17 cellular contexts compared by ENCODE assay signal in genomic region chr21:34061983-34062382, GRCh38. TPM values are rescaled to one million over a fixed set of nuclear protein-coding genes. Genes with fewer than 3 reads are reported as not detected.
A peak's percentile ranks its signal among the peaks of the same experiment; 100 is the strongest.
DNase-seq lines count a peak whose midpoint lies in the region; ATAC-seq, FAIRE-seq and TF ChIP-seq lines count a peak whose summit lies in the region.
"Had no signal": no experiment of that assay in that cellular context is flagged by ENCODE, and none has a peak within 500 bp of the region (broad histone marks: within the 10 kb centered on the region; RNA-seq: fewer than 3 reads in every experiment).

No MANE protein-coding gene starts in this region.

- H3K9me3 Mint-ChIP-seq in stimulated activated naive CD8-positive, alpha-beta T cell treated with anti-CD3 and anti-CD28 coated beads, Interleukin-15, amount 100 ng/mL, for 72 hours: peaks cover 4 to 6% of the 10 kb centered on the region in 2 donors
- H3K9me3 Mint-ChIP-seq in activated T-cell treated with anti-CD3 and anti-CD28 coated beads, Interleukin-2, amount 50 U/mL, for 24 hours: peaks cover 5% of the 10 kb centered on the region
- H3K9me3 Mint-ChIP-seq: brain had no signal

- no peak for TF ChIP-seq POLR2A in K562 (conservative IDR thresholded peaks at IDR 0.05)

- no peaks in the 10 kb centered on the region for H3K4me1 Mint-ChIP-seq in stimulated activated naive CD8-positive, alpha-beta T cell treated with anti-CD3 and anti-CD28 coated beads, Interleukin-15, amount 100 ng/mL, for 72 hours
- no peaks in the 10 kb centered on the region for H3K4me1 Mint-ChIP-seq in activated T-cell treated with anti-CD3 and anti-CD28 coated beads, Interleukin-2, amount 50 U/mL, for 24 hours (ENCODE audit: low read depth)
- H3K4me1 Mint-ChIP-seq: brain had no signal

- H3K4me1 ChIP-seq in K562 (replicated peaks in 1 of 2; ENCODE audit: control insufficient read depth in 2 of 2, insufficient read depth in 2 of 2, low read length in 2 of 2): no peaks in the 10 kb centered on the region; a peak in 1 of 5 replicates
- H3K4me1 ChIP-seq: SJCRH30, stomach had no signal

- in situ Hi-C loops in K562 (cut with MboI): loop anchor here (10.0 kb wide), 1 partner anchor 137 kb away; no protein-coding TSS in a partner anchor
- in situ Hi-C loops in GM13977 (cut with MboI; ENCODE audit: low pct_unique_long_range_greater_than_20kb, low sequenced_read_pairs, unreplicated experiment): no loop called here

- BruUV-seq in K562 (replicated peaks; lab: Mats Ljungman, UMichigan): no TSS peak

- no peak overlapping the region for H3K27ac Mint-ChIP-seq in stimulated activated naive CD8-positive, alpha-beta T cell treated with anti-CD3 and anti-CD28 coated beads, Interleukin-15, amount 100 ng/mL, for 72 hours
- no peak overlapping the region for H3K27ac Mint-ChIP-seq in activated T-cell treated with anti-CD3 and anti-CD28 coated beads, Interleukin-2, amount 50 U/mL, for 24 hours
- H3K27ac Mint-ChIP-seq: brain had no signal

- intact Hi-C loops in K562 (cut with micrococcal nuclease) (no loop called here), left cardiac atrium (cut with DNase I) (loop anchor here in 1 of 2 donors (10.0 kb wide), 1 partner anchor 133 kb away; no protein-coding TSS in a partner anchor)

- no peaks in the 10 kb centered on the region for H3K79me2 ChIP-seq in K562 (ENCODE audit: control insufficient read depth, insufficient read depth, low read length)

- no peak overlapping the region for H3K4me2 ChIP-seq in K562 (ENCODE audit: insufficient read depth, low read length)

- no peak overlapping the region for H3K27ac ChIP-seq in K562 (ENCODE audit: extremely low read depth, low read depth, low read length)
- H3K27ac ChIP-seq: SJCRH30, stomach had no signal

- no peak for TF ChIP-seq CTCF in K562 (IDR thresholded peaks at IDR 0.05 in 2 of 3, conservative IDR thresholded peaks at IDR 0.05 in 1 of 3; ENCODE audit: insufficient read depth in 2 of 3, low read depth in 1 of 3, low read length in 3 of 3)
- TF ChIP-seq CTCF in GM13977 (IDR thresholded peaks at IDR 0.05; ENCODE audit: extremely low read depth, insufficient read depth, missing control alignments): no peak

- H3K36me3 Mint-ChIP-seq in activated T-cell treated with anti-CD3 and anti-CD28 coated beads, Interleukin-2, amount 50 U/mL, for 24 hours (ENCODE audit: low read depth): no peaks in the 10 kb centered on the region
- H3K36me3 Mint-ChIP-seq: brain had no signal

- DNase-seq in stimulated activated naive CD8-positive, alpha-beta T cell treated with anti-CD3 and anti-CD28 coated beads, Interleukin-15, amount 100 ng/mL, for 72 hours: no peak
- DNase-seq in stimulated activated naive CD8-positive, alpha-beta T cell treated with anti-CD3 and anti-CD28 coated beads, Interleukin-15, Interleukin-2, amounts not matched to agents 100 U/mL and 50 U/mL, for 24 hours: no peak
- DNase-seq in NAMALWA (ENCODE audit: low spot score) (peak; percentile 81), K562 (ENCODE audit: extremely low read depth in 1 of 4, low spot score in 3 of 4) (peak; percentile 62 to 79 (median 77)), left cardiac atrium (no peak), NOMO-1 treated with DMSO at 0.1 percent for 48 hours (lab: John Stamatoyannopoulos, UW; ENCODE audit: unreplicated experiment) (no peak), GM13977 (ENCODE audit: low spot score) (no peak)
- DNase-seq in activated T-cell treated with anti-CD3 and anti-CD28 coated beads, Interleukin-2, amount 50 U/mL, for 24 hours: no peak
- DNase-seq: activated CD4-positive, alpha-beta T cell treated with anti-CD3 and anti-CD28 coated beads for 4 hours; activated effector memory CD4-positive, alpha-beta T cell treated with Interleukin-2 at 50 U/mL for 16 hours; C1 segment of cervical spinal cord; effector CD8-positive, alpha-beta T cell; NCI-H1436; stimulated activated CD4-positive, alpha-beta T cell treated with anti-CD3 and anti-CD28 coated beads, Interleukin-4, amount 100 ng/mL, for 24 hours; stomach had no signal

- peaks cover 5 to 31% of the 10 kb centered on the region in 2 experiments; a peak in 3 of 5 replicates for H3K27me3 ChIP-seq in K562 (ENCODE audit: control insufficient read depth in 2 of 2, insufficient read depth in 2 of 2, low read length in 2 of 2)
- H3K27me3 ChIP-seq: SJCRH30, stomach had no signal

- TF ChIP-seq EP300 in K562 (IDR thresholded peaks at IDR 0.05; ENCODE audit: low read length): no peak

- H3K4me3 ChIP-seq in K562: no peak overlapping the region
- H3K4me3 ChIP-seq: SJCRH30, stomach had no signal

- peak; percentile 98 for FAIRE-seq in K562 (lab: Jason Lieb, UNC)

- H3K4me3 Mint-ChIP-seq in stimulated activated naive CD8-positive, alpha-beta T cell treated with anti-CD3 and anti-CD28 coated beads, Interleukin-15, amount 100 ng/mL, for 72 hours: no peak overlapping the region
- H3K4me3 Mint-ChIP-seq in activated T-cell treated with anti-CD3 and anti-CD28 coated beads, Interleukin-2, amount 50 U/mL, for 24 hours: no peak overlapping the region
- H3K4me3 Mint-ChIP-seq: brain had no signal

- H3K9me1 ChIP-seq in K562 (ENCODE audit: control insufficient read depth, insufficient read depth, low read length): no peaks in the 10 kb centered on the region

- H3K9me3 ChIP-seq in K562 (replicated peaks; ENCODE audit: control insufficient read depth, insufficient read depth, low read depth, low read length): no peaks in the 10 kb centered on the region
- H3K9me3 ChIP-seq: stomach had no signal

- ATAC-seq in stimulated activated naive CD8-positive, alpha-beta T cell treated with anti-CD3 and anti-CD28 coated beads, Interleukin-15, amount 100 ng/mL, for 72 hours: peak; percentile 37
- no peak for ATAC-seq in stimulated activated naive CD8-positive, alpha-beta T cell treated with anti-CD3 and anti-CD28 coated beads, Interleukin-15, Interleukin-2, amounts not matched to agents 100 U/mL and 50 U/mL, for 24 hours
- ATAC-seq in K562: peak; percentile 99
- no peak for ATAC-seq in left cardiac atrium

- peak overlapping the region; percentile 62 for H2AFZ ChIP-seq in K562 (ENCODE audit: low read depth, low read length)

- POLR2A ChIA-PET in K562 (lab: Yijun Ruan, JAX): interaction anchor here (0.6 to 1.2 kb wide), 3 partner anchors 27 to 534 kb away, joined by 3 to 4 read pairs (median 4); no protein-coding TSS in a partner anchor

- H3K36me3 ChIP-seq in K562 (ENCODE audit: control insufficient read depth, insufficient read depth, low read length): no peaks in the 10 kb centered on the region
- H3K36me3 ChIP-seq: SJCRH30, stomach had no signal

- no peaks in the 10 kb centered on the region for H3K27me3 Mint-ChIP-seq in stimulated activated naive CD8-positive, alpha-beta T cell treated with anti-CD3 and anti-CD28 coated beads, Interleukin-15, amount 100 ng/mL, for 72 hours
- H3K27me3 Mint-ChIP-seq in activated T-cell treated with anti-CD3 and anti-CD28 coated beads, Interleukin-2, amount 50 U/mL, for 24 hours: no peaks in the 10 kb centered on the region

- no peak overlapping the region for H3K9ac ChIP-seq in K562 (ENCODE audit: insufficient read depth in 1 of 2, low read depth in 2 of 2, low read length in 2 of 2)

- 2% methylated on average over 3 of the region's 3 CpGs for WGBS in K562 (ENCODE audit: insufficient coverage, low coverage, missing lambda C conversion rate)

- H4K20me1 ChIP-seq in K562 (replicated peaks; ENCODE audit: control insufficient read depth, insufficient read depth, low read length): no peaks in the 10 kb centered on the region

- TF ChIP-seq RAD21 in K562 (CRISPR knock-in tag; conservative IDR thresholded peaks at IDR 0.05 in 1 of 2, IDR thresholded peaks at IDR 0.05 in 1 of 2): no peak

- CTCF ChIA-PET in K562 (lab: Yijun Ruan, JAX; ENCODE audit: low intra/inter-chr PET ratio): no interaction called here

TF ChIP-seq in K562, 482 proteins besides CTCF, POLR2A, EP300 and RAD21 (continues in another document):
- TF ChIP-seq ZNF431 (CRISPR knock-in tag; IDR thresholded peaks at IDR 0.05): no peak

RNA-seq across cellular contexts. Expression of gene MRPS6, which starts 11.4 kb away (rescaled TPM):
- 32.3 and 65.6 TPM in 2 replicates for total RNA-seq in K562 (2011; cell fraction: chromatin; rRNA removed; ENCODE audit: low replicate concordance)
- 16.3 and 20.5 TPM in 2 replicates for total RNA-seq in K562 (2011; cell fraction: nucleolus; rRNA removed)
- total RNA-seq in K562 (2011; cell fraction: nucleoplasm; rRNA removed): 51.1 and 85.3 TPM in 2 replicates
- total RNA-seq in K562 (2014; rRNA removed) (24.6 and 27.7 TPM in 2 replicates), K562 (2014; rRNA removed; fragmentation: Illumina TruSeq; extraction: Trizol) (32.3 and 41.3 TPM in 2 replicates), K562 (2015; rRNA removed; fragmentation: Illumina TruSeq; extraction: Trizol) (26.1 and 27.0 TPM in 2 replicates), K562 (2021) (61.6 and 67.6 TPM in 2 replicates), left cardiac atrium (10 to 100 TPM; 54.8 to 67.2 TPM)
- polyA plus RNA-seq in K562 (2011; rRNA removed) (37.8 and 39.8 TPM in 2 replicates), K562 (2014; fragmentation: Illumina TruSeq; extraction: Trizol) (68.2 and 72.0 TPM in 2 replicates), K562 (2014; fragmentation: Nextera tagmentation; extraction: Ambion mirVana) (10 to 100 TPM; 31.5 to 39.3 TPM), K562 (2014; rRNA removed) (51.9 and 55.0 TPM in 2 replicates)
- polyA plus RNA-seq in K562 (2011; cell fraction: cytosol; rRNA removed): 32.8 and 39.1 TPM in 2 replicates
- 51.4 and 65.2 TPM in 2 replicates for polyA plus RNA-seq in K562 (2011; cell fraction: nucleus; rRNA removed)
- 60.8 and 80.0 TPM in 2 replicates for polyA plus RNA-seq in K562 (2012)
- 26.4 and 29.9 TPM in 2 replicates for polyA minus RNA-seq in K562 (2011; rRNA and poly(A)+ RNA removed)
- polyA minus RNA-seq in K562 (2011; cell fraction: cytosol; rRNA and poly(A)+ RNA removed): 15.9 and 17.2 TPM in 2 replicates
- 36.5 and 42.4 TPM in 2 replicates for polyA minus RNA-seq in K562 (2011; cell fraction: nucleus; rRNA and poly(A)+ RNA removed)

RNA-seq across cellular contexts. Expression of gene SLC5A3, which starts 11.4 kb away (rescaled TPM):
- 44.3 and 119 TPM in 2 replicates for total RNA-seq in K562 (2011; cell fraction: chromatin; rRNA removed; ENCODE audit: low replicate concordance)
- 25.8 and 32.5 TPM in 2 replicates for total RNA-seq in K562 (2011; cell fraction: nucleolus; rRNA removed)
- total RNA-seq in K562 (2011; cell fraction: nucleoplasm; rRNA removed): 67.2 and 119 TPM in 2 replicates
- total RNA-seq in K562 (2014; rRNA removed): 6.9 and 7.6 TPM in 2 replicates
- total RNA-seq in K562 (2014; rRNA removed; fragmentation: Illumina TruSeq; extraction: Trizol): 16.7 TPM in 2 replicates
- total RNA-seq in K562 (2015; rRNA removed; fragmentation: Illumina TruSeq; extraction: Trizol): 16.4 and 17.2 TPM in 2 replicates
- 12.1 and 13.6 TPM in 2 replicates for total RNA-seq in K562 (2021)
- polyA plus RNA-seq in K562 (2011; rRNA removed): 19.4 and 20.6 TPM in 2 replicates
- 3.6 and 12.2 TPM in 2 replicates for polyA plus RNA-seq in K562 (2011; cell fraction: cytosol; rRNA removed)
- polyA plus RNA-seq in K562 (2011; cell fraction: nucleus; rRNA removed): 30.2 and 47.9 TPM in 2 replicates
- polyA plus RNA-seq in K562 (2012): 6.1 and 7.8 TPM in 2 replicates
- 6.7 and 9.0 TPM in 2 replicates for polyA plus RNA-seq in K562 (2014; fragmentation: Illumina TruSeq; extraction: Trizol)
- polyA plus RNA-seq in K562 (2014; fragmentation: Nextera tagmentation; extraction: Ambion mirVana): 1 to 10 TPM; 2.9 to 3.4 TPM
- polyA plus RNA-seq in K562 (2014; rRNA removed): 5.4 and 7.1 TPM in 2 replicates
- polyA minus RNA-seq in K562 (2011; rRNA and poly(A)+ RNA removed): 58.5 and 67.8 TPM in 2 replicates
- polyA minus RNA-seq in K562 (2011; cell fraction: cytosol; rRNA and poly(A)+ RNA removed): 23.0 and 26.3 TPM in 2 replicates
- 61.1 and 106 TPM in 2 replicates for polyA minus RNA-seq in K562 (2011; cell fraction: nucleus; rRNA and poly(A)+ RNA removed)
- total RNA-seq in left cardiac atrium: 10 to 100 TPM in 1 of 2 donors, 1 to 10 TPM in 1; 6.6 to 13.4 TPM

Comparison
In these comparisons a context has a peak if more than half of its experiments do, and no peak if none do; other contexts are left out.
1. ATAC-seq: peak in stimulated activated naive CD8-positive, alpha-beta T cell treated with anti-CD3 and anti-CD28 coated beads, Interleukin-15, amount 100 ng/mL, for 72 hours (single experiment) and K562 (single experiment); none in stimulated activated naive CD8-positive, alpha-beta T cell treated with anti-CD3 and anti-CD28 coated beads, Interleukin-15, Interleukin-2, amounts not matched to agents 100 U/mL and 50 U/mL, for 24 hours (single experiment) and left cardiac atrium (0 of 2).
2. DNase-seq: peak in NAMALWA (single experiment) and K562 (4 of 4); none in stimulated activated naive CD8-positive, alpha-beta T cell treated with anti-CD3 and anti-CD28 coated beads, Interleukin-15, amount 100 ng/mL, for 72 hours (0 of 2), stimulated activated naive CD8-positive, alpha-beta T cell treated with anti-CD3 and anti-CD28 coated beads, Interleukin-15, Interleukin-2, amounts not matched to agents 100 U/mL and 50 U/mL, for 24 hours (single experiment), activated T-cell treated with anti-CD3 and anti-CD28 coated beads, Interleukin-2, amount 50 U/mL, for 24 hours (single experiment), left cardiac atrium (single experiment), NOMO-1 treated with DMSO at 0.1 percent for 48 hours (single experiment) and GM13977 (single experiment).